1 cellular context compared by ENCODE assay signal in the genomic region with DNA sequence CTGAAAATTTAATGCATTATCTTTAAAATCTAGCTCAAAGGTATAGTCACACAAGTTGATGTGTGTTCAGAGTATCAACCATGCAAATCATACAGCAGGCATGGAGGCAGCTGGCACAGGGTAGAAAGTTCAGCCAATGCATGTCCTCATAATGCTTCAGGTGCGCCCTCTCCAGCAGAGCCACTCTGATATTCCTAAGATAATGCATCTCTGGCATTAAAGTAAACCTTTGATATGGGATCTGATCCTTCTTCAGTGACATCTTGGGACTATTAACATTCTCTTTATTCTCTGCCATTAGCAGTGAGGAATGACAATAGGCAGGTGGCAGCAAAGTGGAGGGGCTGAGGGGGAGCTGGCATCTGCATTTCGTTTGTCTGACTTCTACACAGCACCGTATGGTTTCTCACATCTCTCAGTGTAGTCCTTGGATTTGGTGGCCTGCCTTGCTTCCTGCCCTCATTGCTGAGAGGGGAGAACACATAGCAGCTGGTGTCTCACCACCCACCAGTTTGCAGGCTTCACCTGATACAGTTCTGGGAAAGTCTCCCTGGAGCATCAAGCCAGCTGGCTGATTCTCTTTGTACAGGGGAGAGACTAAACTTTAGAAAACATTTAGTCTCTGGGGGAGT.
TF ChIP-seq lines count a peak whose summit lies in the region.

No MANE protein-coding gene starts in this region.

TF ChIP-seq in GM23338, 12 proteins besides CTCF, POLR2A, EP300 and RAD21 (continued from another document):
- TF ChIP-seq, protein P1, sequence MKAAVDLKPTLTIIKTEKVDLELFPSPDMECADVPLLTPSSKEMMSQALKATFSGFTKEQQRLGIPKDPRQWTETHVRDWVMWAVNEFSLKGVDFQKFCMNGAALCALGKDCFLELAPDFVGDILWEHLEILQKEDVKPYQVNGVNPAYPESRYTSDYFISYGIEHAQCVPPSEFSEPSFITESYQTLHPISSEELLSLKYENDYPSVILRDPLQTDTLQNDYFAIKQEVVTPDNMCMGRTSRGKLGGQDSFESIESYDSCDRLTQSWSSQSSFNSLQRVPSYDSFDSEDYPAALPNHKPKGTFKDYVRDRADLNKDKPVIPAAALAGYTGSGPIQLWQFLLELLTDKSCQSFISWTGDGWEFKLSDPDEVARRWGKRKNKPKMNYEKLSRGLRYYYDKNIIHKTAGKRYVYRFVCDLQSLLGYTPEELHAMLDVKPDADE (IDR thresholded peaks at IDR 0.05): no peak
- TF ChIP-seq POLR2AphosphoS5 (IDR thresholded peaks at IDR 0.05; ENCODE audit: low read depth): no peak
- TF ChIP-seq JUNB (IDR thresholded peaks at IDR 0.05; ENCODE audit: unreplicated experiment): no peak
- TF ChIP-seq, protein P2, sequence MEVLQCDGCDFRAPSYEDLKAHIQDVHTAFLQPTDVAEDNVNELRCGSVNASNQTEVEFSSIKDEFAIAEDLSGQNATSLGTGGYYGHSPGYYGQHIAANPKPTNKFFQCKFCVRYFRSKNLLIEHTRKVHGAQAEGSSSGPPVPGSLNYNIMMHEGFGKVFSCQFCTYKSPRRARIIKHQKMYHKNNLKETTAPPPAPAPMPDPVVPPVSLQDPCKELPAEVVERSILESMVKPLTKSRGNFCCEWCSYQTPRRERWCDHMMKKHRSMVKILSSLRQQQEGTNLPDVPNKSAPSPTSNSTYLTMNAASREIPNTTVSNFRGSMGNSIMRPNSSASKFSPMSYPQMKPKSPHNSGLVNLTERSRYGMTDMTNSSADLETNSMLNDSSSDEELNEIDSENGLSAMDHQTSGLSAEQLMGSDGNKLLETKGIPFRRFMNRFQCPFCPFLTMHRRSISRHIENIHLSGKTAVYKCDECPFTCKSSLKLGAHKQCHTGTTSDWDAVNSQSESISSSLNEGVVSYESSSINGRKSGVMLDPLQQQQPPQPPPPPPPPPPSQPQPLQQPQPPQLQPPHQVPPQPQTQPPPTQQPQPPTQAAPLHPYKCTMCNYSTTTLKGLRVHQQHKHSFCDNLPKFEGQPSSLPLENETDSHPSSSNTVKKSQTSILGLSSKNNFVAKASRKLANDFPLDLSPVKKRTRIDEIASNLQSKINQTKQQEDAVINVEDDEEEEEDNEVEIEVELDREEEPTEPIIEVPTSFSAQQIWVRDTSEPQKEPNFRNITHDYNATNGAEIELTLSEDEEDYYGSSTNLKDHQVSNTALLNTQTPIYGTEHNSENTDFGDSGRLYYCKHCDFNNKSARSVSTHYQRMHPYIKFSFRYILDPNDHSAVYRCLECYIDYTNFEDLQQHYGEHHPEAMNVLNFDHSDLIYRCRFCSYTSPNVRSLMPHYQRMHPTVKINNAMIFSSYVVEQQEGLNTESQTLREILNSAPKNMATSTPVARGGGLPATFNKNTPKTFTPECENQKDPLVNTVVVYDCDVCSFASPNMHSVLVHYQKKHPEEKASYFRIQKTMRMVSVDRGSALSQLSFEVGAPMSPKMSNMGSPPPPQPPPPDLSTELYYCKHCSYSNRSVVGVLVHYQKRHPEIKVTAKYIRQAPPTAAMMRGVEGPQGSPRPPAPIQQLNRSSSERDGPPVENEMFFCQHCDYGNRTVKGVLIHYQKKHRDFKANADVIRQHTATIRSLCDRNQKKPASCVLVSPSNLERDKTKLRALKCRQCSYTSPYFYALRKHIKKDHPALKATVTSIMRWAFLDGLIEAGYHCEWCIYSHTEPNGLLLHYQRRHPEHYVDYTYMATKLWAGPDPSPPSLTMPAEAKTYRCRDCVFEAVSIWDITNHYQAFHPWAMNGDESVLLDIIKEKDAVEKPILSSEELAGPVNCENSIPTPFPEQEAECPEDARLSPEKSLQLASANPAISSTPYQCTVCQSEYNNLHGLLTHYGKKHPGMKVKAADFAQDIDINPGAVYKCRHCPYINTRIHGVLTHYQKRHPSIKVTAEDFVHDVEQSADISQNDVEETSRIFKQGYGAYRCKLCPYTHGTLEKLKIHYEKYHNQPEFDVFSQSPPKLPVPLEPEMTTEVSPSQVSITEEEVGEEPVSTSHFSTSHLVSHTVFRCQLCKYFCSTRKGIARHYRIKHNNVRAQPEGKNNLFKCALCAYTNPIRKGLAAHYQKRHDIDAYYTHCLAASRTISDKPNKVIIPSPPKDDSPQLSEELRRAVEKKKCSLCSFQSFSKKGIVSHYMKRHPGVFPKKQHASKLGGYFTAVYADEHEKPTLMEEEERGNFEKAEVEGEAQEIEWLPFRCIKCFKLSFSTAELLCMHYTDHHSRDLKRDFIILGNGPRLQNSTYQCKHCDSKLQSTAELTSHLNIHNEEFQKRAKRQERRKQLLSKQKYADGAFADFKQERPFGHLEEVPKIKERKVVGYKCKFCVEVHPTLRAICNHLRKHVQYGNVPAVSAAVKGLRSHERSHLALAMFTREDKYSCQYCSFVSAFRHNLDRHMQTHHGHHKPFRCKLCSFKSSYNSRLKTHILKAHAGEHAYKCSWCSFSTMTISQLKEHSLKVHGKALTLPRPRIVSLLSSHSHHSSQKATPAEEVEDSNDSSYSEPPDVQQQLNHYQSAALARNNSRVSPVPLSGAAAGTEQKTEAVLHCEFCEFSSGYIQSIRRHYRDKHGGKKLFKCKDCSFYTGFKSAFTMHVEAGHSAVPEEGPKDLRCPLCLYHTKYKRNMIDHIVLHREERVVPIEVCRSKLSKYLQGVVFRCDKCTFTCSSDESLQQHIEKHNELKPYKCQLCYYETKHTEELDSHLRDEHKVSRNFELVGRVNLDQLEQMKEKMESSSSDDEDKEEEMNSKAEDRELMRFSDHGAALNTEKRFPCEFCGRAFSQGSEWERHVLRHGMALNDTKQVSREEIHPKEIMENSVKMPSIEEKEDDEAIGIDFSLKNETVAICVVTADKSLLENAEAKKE (CRISPR knock-in tag; IDR thresholded peaks at IDR 0.05): no peak
- TF ChIP-seq ZNF331 (CRISPR knock-in tag; IDR thresholded peaks at IDR 0.05; ENCODE audit: low read depth): no peak
- TF ChIP-seq EZH2phosphoT487 (IDR thresholded peaks at IDR 0.05; ENCODE audit: unreplicated experiment): no peak
